ENCODE assay signal across 15 cellular contexts in genomic region chr14:75246546-75247285, GRCh38. TPM values are rescaled to one million over a fixed set of nuclear protein-coding genes. Genes with fewer than 3 reads are reported as not detected.
A peak's percentile ranks its signal among the peaks of the same experiment; 100 is the strongest.
DNase-seq lines count a peak whose midpoint lies in the region; ATAC-seq, FAIRE-seq and TF ChIP-seq lines count a peak whose summit lies in the region.
"Had no signal": no experiment of that assay in that cellular context is flagged by ENCODE, and none has a peak within 500 bp of the region (broad histone marks: within the 10 kb centered on the region; RNA-seq: fewer than 3 reads in every experiment).

No MANE protein-coding gene starts in this region.

- no peak for ATAC-seq in activated CD8-positive, alpha-beta memory T cell treated with anti-CD3 and anti-CD28 coated beads, Interleukin-2, amount 10 ng/mL, durations not matched to agents 7 days and 5 days
- ATAC-seq in K562 (no peak), HG03095 (IDR thresholded peaks at IDR 0.05; ENCODE audit: unreplicated experiment) (no peak)
- ATAC-seq: body of pancreas, HCT116 had no signal

- peaks cover 2% of the 10 kb centered on the region for H3K36me3 Mint-ChIP-seq in activated CD8-positive, alpha-beta memory T cell treated with anti-CD3 and anti-CD28 coated beads, Interleukin-2, amount 10 ng/mL, durations not matched to agents 7 days and 5 days

- TF ChIP-seq EP300 in K562 (IDR thresholded peaks at IDR 0.05; ENCODE audit: low read length) = no peak

- no peak overlapping the region for H3K4me2 ChIP-seq in K562 (ENCODE audit: insufficient read depth, low read length)

- H3K9me3 ChIP-seq in KOPT-K1 (ENCODE audit: insufficient read depth, low read length, poor library complexity, severe bottlenecking) (no peaks in the 10 kb centered on the region), K562 (replicated peaks; ENCODE audit: control insufficient read depth, insufficient read depth, low read depth, low read length) (no peaks in the 10 kb centered on the region), spleen (no peaks in the 10 kb centered on the region)
- H3K9me3 ChIP-seq: body of pancreas, vagina had no signal

- H3K9me3 Mint-ChIP-seq in activated CD8-positive, alpha-beta memory T cell treated with anti-CD3 and anti-CD28 coated beads, Interleukin-2, amount 10 ng/mL, durations not matched to agents 7 days and 5 days (ENCODE audit: low read depth) = no peaks in the 10 kb centered on the region

- no peak overlapping the region; the same call in 1 of the 2 replicates for H2AFZ ChIP-seq in K562 (ENCODE audit: low read depth, low read length)
- H2AFZ ChIP-seq: parathyroid adenoma had no signal

- H3K9ac ChIP-seq in K562 (ENCODE audit: insufficient read depth in 1 of 2, low read depth in 2 of 2, low read length in 2 of 2) = no peak overlapping the region
- H3K9ac ChIP-seq: parathyroid adenoma had no signal

- no peak for TF ChIP-seq RAD21 in K562 (CRISPR knock-in tag; conservative IDR thresholded peaks at IDR 0.05 in 1 of 2, IDR thresholded peaks at IDR 0.05 in 1 of 2)

- no peaks in the 10 kb centered on the region for H3K27me3 ChIP-seq in K562 (ENCODE audit: control insufficient read depth in 2 of 2, insufficient read depth in 2 of 2, low read length in 2 of 2)
- no peaks in the 10 kb centered on the region for H3K27me3 ChIP-seq in spleen (replicated peaks in 1 of 7)
- H3K27me3 ChIP-seq: body of pancreas, vagina had no signal

- H3K27ac ChIP-seq in KOPT-K1 (ENCODE audit: low read depth, low read length, poor library complexity, severe bottlenecking) (peak overlapping the region; percentile 64), K562 (ENCODE audit: extremely low read depth, low read depth, low read length) (no peak overlapping the region), spleen (peak overlapping the region in 5 of 8 donors; percentile 17 to 76 (median 50))
- H3K27ac ChIP-seq: body of pancreas, parathyroid adenoma, vagina had no signal

- in situ Hi-C loops in K562 (cut with MboI) = no loop called here

- TF ChIP-seq POLR2A in K562 (conservative IDR thresholded peaks at IDR 0.05) (no peak), spleen (IDR thresholded peaks at IDR 0.05) (no peak)

- H3K4me3 ChIP-seq in K562 = no peak overlapping the region
- H3K4me3 ChIP-seq in spleen = peak overlapping the region in 1 of 8 donors; percentile 40
- H3K4me3 ChIP-seq: body of pancreas, vagina had no signal

- no peaks in the 10 kb centered on the region for H3K9me1 ChIP-seq in K562 (ENCODE audit: control insufficient read depth, insufficient read depth, low read length)

- no TSS peak for BruUV-seq in K562 (replicated peaks; lab: Mats Ljungman, UMichigan)

- intact Hi-C loops in K562 (cut with micrococcal nuclease) = no loop called here
- intact Hi-C loops in spleen (cut with DNase I; ENCODE audit: low total_unique reads) = no loop called here

- CTCF ChIA-PET in activated CD8-positive, alpha-beta memory T cell treated with anti-CD3 and anti-CD28 coated beads, Interleukin-2, amount 10 ng/mL, durations not matched to agents 7 days and 5 days (lab: Charles Lee) = interaction anchor here (1.1 to 5.1 kb wide), 3 partner anchors 17 to 106 kb away, joined by 3 to 26 read pairs (median 5); no protein-coding TSS in a partner anchor
- CTCF ChIA-PET in K562 (lab: Yijun Ruan, JAX; ENCODE audit: low intra/inter-chr PET ratio) = no interaction called here

- H4K20me1 ChIP-seq in K562 (replicated peaks; ENCODE audit: control insufficient read depth, insufficient read depth, low read length) = no peaks in the 10 kb centered on the region

- POLR2A ChIA-PET in K562 (lab: Yijun Ruan, JAX) = interaction anchor here (0.6 to 2.7 kb wide), 3 partner anchors 12 to 194 kb away, joined by 3 to 12 read pairs (median 3); no protein-coding TSS in a partner anchor

- TF ChIP-seq CTCF in K562 (IDR thresholded peaks at IDR 0.05 in 2 of 3, conservative IDR thresholded peaks at IDR 0.05 in 1 of 3; ENCODE audit: insufficient read depth in 2 of 3, low read depth in 1 of 3, low read length in 3 of 3) (no peak), spleen (IDR thresholded peaks at IDR 0.05 in 8 of 11, conservative IDR thresholded peaks at IDR 0.05 in 3 of 11) (no peak)

- peaks cover 47% of the 10 kb centered on the region for H3K27me3 Mint-ChIP-seq in activated CD8-positive, alpha-beta memory T cell treated with anti-CD3 and anti-CD28 coated beads, Interleukin-2, amount 10 ng/mL, durations not matched to agents 7 days and 5 days

- H3K27ac Mint-ChIP-seq in activated CD8-positive, alpha-beta memory T cell treated with anti-CD3 and anti-CD28 coated beads, Interleukin-2, amount 10 ng/mL, durations not matched to agents 7 days and 5 days = no peak overlapping the region

- H3K79me2 ChIP-seq in K562 (ENCODE audit: control insufficient read depth, insufficient read depth, low read length) = no peaks in the 10 kb centered on the region
- H3K79me2 ChIP-seq: parathyroid adenoma had no signal

- H3K4me1 ChIP-seq in K562 (replicated peaks in 1 of 2; ENCODE audit: control insufficient read depth in 2 of 2, insufficient read depth in 2 of 2, low read length in 2 of 2) (peaks cover 0 to 17% of the 10 kb centered on the region in 2 experiments; a peak in 2 of 5 replicates), spleen (peaks cover 11 to 56% (median 46%) of the 10 kb centered on the region in 6 donors)
- H3K4me1 ChIP-seq: vagina had no signal

- FAIRE-seq in K562 (lab: Jason Lieb, UNC) = no peak

- peak overlapping the region; percentile 31 for H3K4me3 Mint-ChIP-seq in activated CD8-positive, alpha-beta memory T cell treated with anti-CD3 and anti-CD28 coated beads, Interleukin-2, amount 10 ng/mL, durations not matched to agents 7 days and 5 days

- peaks cover 46% of the 10 kb centered on the region for H3K4me1 Mint-ChIP-seq in activated CD8-positive, alpha-beta memory T cell treated with anti-CD3 and anti-CD28 coated beads, Interleukin-2, amount 10 ng/mL, durations not matched to agents 7 days and 5 days

- 59% methylated on average over 4 of the region's 7 CpGs for WGBS in K562 (ENCODE audit: insufficient coverage, low coverage, missing lambda C conversion rate)
- 81 to 89% (median 83%) methylated on average over 7 of the region's 7 CpGs for WGBS in spleen, 5 donors

- no peak for DNase-seq in activated CD8-positive, alpha-beta memory T cell treated with anti-CD3 and anti-CD28 coated beads, Interleukin-2, amount 10 ng/mL, durations not matched to agents 7 days and 5 days
- DNase-seq in activated CD8-positive, alpha-beta memory T cell treated with anti-CD3 and anti-CD28 coated beads, Interleukin-2, amount 50 U/mL, for 4 hours = no peak
- DNase-seq in K562 (ENCODE audit: extremely low read depth in 1 of 4, low spot score in 3 of 4) (no peak), spleen (no peak), dedifferentiated amniotic fluid mesenchymal stem cell (ENCODE audit: extremely low spot score) (no peak), AG08395 (ENCODE audit: low spot score) (no peak)
- DNase-seq: body of pancreas, NCI-H1092, NCI-H2227 treated with DMSO at 0.1 percent for 48 hours, SHP77 had no signal

- no peaks in the 10 kb centered on the region for H3K36me3 ChIP-seq in KOPT-K1 (ENCODE audit: insufficient read depth, low read length)
- H3K36me3 ChIP-seq in K562 (ENCODE audit: control insufficient read depth, insufficient read depth, low read length) = no peaks in the 10 kb centered on the region
- no peaks in the 10 kb centered on the region for H3K36me3 ChIP-seq in spleen
- H3K36me3 ChIP-seq: vagina had no signal

TF ChIP-seq in K562, 482 proteins besides CTCF, POLR2A, EP300 and RAD21:
- TF ChIP-seq ZNF121 (CRISPR knock-in tag; conservative IDR thresholded peaks at IDR 0.05) (peak; percentile 61; the same call in 1 of the 2 replicates), ILF3 (IDR thresholded peaks at IDR 0.05; ENCODE audit: borderline replicate concordance) (no peak)

RNA-seq across cellular contexts. Expression of gene FOS, which starts 31.9 kb away (rescaled TPM):
- 10 to 100 TPM in 1 of 2 experiments, 1 to 10 TPM in 1; 6.9 to 78.6 TPM for total RNA-seq in activated CD8-positive, alpha-beta memory T cell treated with anti-CD3 and anti-CD28 coated beads, Interleukin-2, amount 10 ng/mL, durations not matched to agents 7 days and 5 days
- 20.9 and 54.0 TPM in 2 replicates for total RNA-seq in K562 (2011; cell fraction: chromatin; rRNA removed; ENCODE audit: low replicate concordance)
- total RNA-seq in K562 (2011; cell fraction: nucleolus; rRNA removed) = 42.1 and 51.5 TPM in 2 replicates
- total RNA-seq in K562 (2011; cell fraction: nucleoplasm; rRNA removed) = 28.7 and 32.3 TPM in 2 replicates
- total RNA-seq in K562 (2014; rRNA removed) = 12.1 and 19.4 TPM in 2 replicates
- total RNA-seq in K562 (2014; rRNA removed; fragmentation: Illumina TruSeq; extraction: Trizol) = 4.2 and 8.9 TPM in 2 replicates
- total RNA-seq in K562 (2015; rRNA removed; fragmentation: Illumina TruSeq; extraction: Trizol) = 0.54 and 1.1 TPM in 2 replicates
- 13.8 and 17.4 TPM in 2 replicates for total RNA-seq in K562 (2021)
- polyA plus RNA-seq in K562 (2011; rRNA removed) = 3.6 and 5.7 TPM in 2 replicates
- 3.7 and 20.6 TPM in 2 replicates for polyA plus RNA-seq in K562 (2011; cell fraction: cytosol; rRNA removed)
- 13.7 and 48.9 TPM in 2 replicates for polyA plus RNA-seq in K562 (2011; cell fraction: nucleus; rRNA removed)
- polyA plus RNA-seq in K562 (2012) = 8.3 and 9.7 TPM in 2 replicates
- polyA plus RNA-seq in K562 (2014; fragmentation: Illumina TruSeq; extraction: Trizol) = 8.2 and 12.8 TPM in 2 replicates
- 1 to 10 TPM in 1 of 2 experiments, under 1 TPM in 1; 0.56 to 2.1 TPM for polyA plus RNA-seq in K562 (2014; fragmentation: Nextera tagmentation; extraction: Ambion mirVana)
- polyA plus RNA-seq in K562 (2014; rRNA removed) = 11.6 and 14.8 TPM in 2 replicates
- polyA minus RNA-seq in K562 (2011; rRNA and poly(A)+ RNA removed) = 3.8 and 7.1 TPM in 2 replicates
- 7.6 and 8.7 TPM in 2 replicates for polyA minus RNA-seq in K562 (2011; cell fraction: cytosol; rRNA and poly(A)+ RNA removed)
- 24.0 and 43.5 TPM in 2 replicates for polyA minus RNA-seq in K562 (2011; cell fraction: nucleus; rRNA and poly(A)+ RNA removed)
- 100 to 1,000 TPM in 5 of 7 donors, 10 to 100 TPM in 2; 46.0 to 414 (median 192) TPM for total RNA-seq in spleen
- polyA plus RNA-seq in spleen = 10 to 100 TPM; 18.8 to 32.9 (median 20.2) TPM
